In genomic region chr4:138401330-138401729, GRCh38 we compare ENCODE assay signal across 17 cellular contexts.
DNase-seq lines count a peak whose midpoint lies in the region; ATAC-seq and TF ChIP-seq lines count a peak whose summit lies in the region.
"Had no signal": no experiment of that assay in that cellular context is flagged by ENCODE, and none has a peak within 500 bp of the region (broad histone marks: within the 10 kb centered on the region; RNA-seq: fewer than 3 reads in every experiment).

No MANE protein-coding gene starts in this region.

- H3K4me3 Mint-ChIP-seq in neural crest cell, result no peak overlapping the region
- H3K4me3 Mint-ChIP-seq: activated CD8-positive, alpha-beta T cell treated with anti-CD3 and anti-CD28 coated beads for 36 hours; activated T-helper 17 cell treated with anti-CD3 and anti-CD28 coated beads, Interleukin-2, amount 50 U/mL, for 72 hours; naive B cell had no signal

- no peaks in the 10 kb centered on the region for H3K9me3 ChIP-seq in esophagus squamous epithelium
- no peaks in the 10 kb centered on the region for H3K9me3 ChIP-seq in upper lobe of right lung
- H3K9me3 ChIP-seq: right lobe of liver, vagina had no signal

- no peaks in the 10 kb centered on the region for H3K27me3 Mint-ChIP-seq in neural crest cell (ENCODE audit: low read depth)
- H3K27me3 Mint-ChIP-seq: activated CD8-positive, alpha-beta T cell treated with anti-CD3 and anti-CD28 coated beads for 36 hours; activated T-helper 17 cell treated with anti-CD3 and anti-CD28 coated beads, Interleukin-2, amount 50 U/mL, for 72 hours; naive B cell had no signal

- peaks cover 3% of the 10 kb centered on the region for H3K9me3 Mint-ChIP-seq in neural crest cell
- H3K9me3 Mint-ChIP-seq: activated CD8-positive, alpha-beta T cell treated with anti-CD3 and anti-CD28 coated beads for 36 hours; activated T-helper 17 cell treated with anti-CD3 and anti-CD28 coated beads, Interleukin-2, amount 50 U/mL, for 72 hours had no signal

- H3K36me3 Mint-ChIP-seq in neural crest cell (ENCODE audit: low read depth), result no peaks in the 10 kb centered on the region
- H3K36me3 Mint-ChIP-seq: naive B cell had no signal

- H3K27me3 ChIP-seq in esophagus squamous epithelium, result no peaks in the 10 kb centered on the region
- no peaks in the 10 kb centered on the region for H3K27me3 ChIP-seq in upper lobe of right lung
- H3K27me3 ChIP-seq in brain microvascular endothelial cell (replicated peaks), result no peaks in the 10 kb centered on the region
- H3K27me3 ChIP-seq: right lobe of liver, vagina had no signal

- H3K4me3 ChIP-seq in fibroblast of mammary gland (ENCODE audit: control insufficient read depth, low read depth, low read length) (no peak overlapping the region), esophagus squamous epithelium (no peak overlapping the region), upper lobe of right lung (no peak overlapping the region), brain microvascular endothelial cell (ENCODE audit: low read depth, low read length) (no peak overlapping the region)
- H3K4me3 ChIP-seq: coronary artery, right lobe of liver, vagina had no signal

- intact Hi-C loops in esophagus squamous epithelium (cut with DNase I) (no loop called here), upper lobe of right lung (cut with DNase I) (no loop called here)

- H3K36me3 ChIP-seq in esophagus squamous epithelium, result no peaks in the 10 kb centered on the region
- no peaks in the 10 kb centered on the region for H3K36me3 ChIP-seq in upper lobe of right lung
- H3K36me3 ChIP-seq in brain microvascular endothelial cell (replicated peaks), result no peaks in the 10 kb centered on the region
- H3K36me3 ChIP-seq: right lobe of liver, vagina had no signal

- H3K4me1 ChIP-seq in esophagus squamous epithelium (peaks cover 0 to 4% (median 0%) of the 10 kb centered on the region in 3 donors), upper lobe of right lung (peaks cover 9% of the 10 kb centered on the region)
- H3K4me1 ChIP-seq: right lobe of liver had no signal

- 31 to 32% methylated on average over 3 of the region's 3 CpGs for WGBS in esophagus squamous epithelium, 2 donors

- TF ChIP-seq CTCF in fibroblast of mammary gland (conservative IDR thresholded peaks at IDR 0.05; ENCODE audit: control insufficient read depth, insufficient read depth, low read depth, low read length), result no peak
- no peak for TF ChIP-seq CTCF in neural crest cell (conservative IDR thresholded peaks at IDR 0.05)
- TF ChIP-seq CTCF in esophagus squamous epithelium (IDR thresholded peaks at IDR 0.05), result no peak
- no peak for TF ChIP-seq CTCF in upper lobe of right lung (IDR thresholded peaks at IDR 0.05)
- TF ChIP-seq CTCF in brain microvascular endothelial cell (IDR thresholded peaks at IDR 0.05; ENCODE audit: low read depth, low read length, missing control alignments), result no peak

- no peak for TF ChIP-seq POLR2A in esophagus squamous epithelium (IDR thresholded peaks at IDR 0.05)

- no peak for ATAC-seq in upper lobe of right lung
- ATAC-seq: activated CD8-positive, alpha-beta T cell treated with anti-CD3 and anti-CD28 coated beads for 36 hours; activated T-helper 17 cell treated with anti-CD3 and anti-CD28 coated beads, Interleukin-2, amount 50 U/mL, for 72 hours; left lobe of liver; right lobe of liver had no signal

- H3K27ac ChIP-seq in esophagus squamous epithelium (no peak overlapping the region), upper lobe of right lung (no peak overlapping the region), brain microvascular endothelial cell (no peak overlapping the region)
- H3K27ac ChIP-seq: coronary artery, epithelial cell of prostate, right lobe of liver, vagina had no signal

- peaks cover 27% of the 10 kb centered on the region for H3K4me1 Mint-ChIP-seq in neural crest cell
- H3K4me1 Mint-ChIP-seq: activated T-helper 17 cell treated with anti-CD3 and anti-CD28 coated beads, Interleukin-2, amount 50 U/mL, for 72 hours; naive B cell had no signal

- DNase-seq in COR-L47 (lab: John Stamatoyannopoulos, UW), result peak; percentile 30
- peak; percentile 43 for DNase-seq in HT-29 (ENCODE audit: low spot score)
- DNase-seq in fibroblast of mammary gland (ENCODE audit: low read depth), result peak; percentile 34
- DNase-seq in neural crest cell (ENCODE audit: low read depth, low spot score), result no peak
- no peak for DNase-seq in esophagus squamous epithelium (lab: John Stamatoyannopoulos, UW)
- no peak for DNase-seq in upper lobe of right lung
- DNase-seq in brain microvascular endothelial cell, result no peak
- no peak for DNase-seq in activated CD4-positive, alpha-beta T cell treated with anti-CD3 and anti-CD28 coated beads, Interleukin-2, amount 50 U/mL, for 4 hours
- DNase-seq: activated CD8-positive, alpha-beta T cell treated with anti-CD3 and anti-CD28 coated beads for 36 hours; naive B cell; right lobe of liver; stimulated activated naive CD4-positive, alpha-beta T cell had no signal

- in situ Hi-C loops in brain microvascular endothelial cell (cut with HindIII; ENCODE audit: low pct_ligation_motif_present, low sequenced_read_pairs), result no loop called here

- H3K27ac Mint-ChIP-seq in neural crest cell (ENCODE audit: unreplicated experiment), result peak overlapping the region; percentile 52
- H3K27ac Mint-ChIP-seq: activated CD8-positive, alpha-beta T cell treated with anti-CD3 and anti-CD28 coated beads for 36 hours; activated T-helper 17 cell treated with anti-CD3 and anti-CD28 coated beads, Interleukin-2, amount 50 U/mL, for 72 hours; naive B cell had no signal

Comparison
In these comparisons a context has a peak if more than half of its experiments do, and no peak if none do; other contexts are left out.
1. DNase-seq: peak in COR-L47 (single experiment), HT-29 (single experiment) and fibroblast of mammary gland (single experiment); none in neural crest cell (single experiment), esophagus squamous epithelium (single experiment), upper lobe of right lung (single experiment), brain microvascular endothelial cell (single experiment) and activated CD4-positive, alpha-beta T cell treated with anti-CD3 and anti-CD28 coated beads, Interleukin-2, amount 50 U/mL, for 4 hours (0 of 2).